ENCODE assay signal across 33 cellular contexts in genomic region chr4:158079661-158080060, GRCh38.
DNase-seq lines count a peak whose midpoint lies in the region; ATAC-seq, FAIRE-seq and TF ChIP-seq lines count a peak whose summit lies in the region.
"Had no signal": no experiment of that assay in that cellular context is flagged by ENCODE, and none has a peak within 500 bp of the region (broad histone marks: within the 10 kb centered on the region; RNA-seq: fewer than 3 reads in every experiment).

No MANE protein-coding gene starts in this region.

- H3K4me2 ChIP-seq in HepG2 (ENCODE audit: low read depth, low read length): no peak overlapping the region
- H3K4me2 ChIP-seq: KMS-11 had no signal

- H3K4me1 ChIP-seq in testis (peaks cover 8% of the 10 kb centered on the region), HepG2 (ENCODE audit: insufficient read depth, low read length) (no peaks in the 10 kb centered on the region)
- H3K4me1 ChIP-seq: foreskin keratinocyte, right lobe of liver had no signal

- no peaks in the 10 kb centered on the region for H3K79me2 ChIP-seq in HepG2 (ENCODE audit: insufficient read depth, low read length)

- POLR2A ChIA-PET in HepG2 (lab: Yijun Ruan, JAX): no interaction called here
- POLR2A ChIA-PET in activated CD4-positive, alpha-beta memory T cell treated with anti-CD3 and anti-CD28 coated beads, Interleukin-2, amount 10 ng/mL, durations not matched to agents 7 days and 5 days (lab: Charles Lee): no interaction called here

- H3K9me3 ChIP-seq in testis: no peaks in the 10 kb centered on the region
- H3K9me3 ChIP-seq in HepG2 (ENCODE audit: low read length): no peaks in the 10 kb centered on the region
- H3K9me3 ChIP-seq: ovary, right lobe of liver, tibial nerve had no signal

- CTCF ChIA-PET in HepG2 (lab: Yijun Ruan, JAX; ENCODE audit: low intra/inter-chr PET ratio, low total read pairs): no interaction called here
- CTCF ChIA-PET in activated CD4-positive, alpha-beta memory T cell treated with anti-CD3 and anti-CD28 coated beads, Interleukin-2, amount 10 ng/mL, durations not matched to agents 7 days and 5 days (lab: Charles Lee): no interaction called here

- no TSS peak for BruUV-seq in HepG2 (replicated peaks; lab: Mats Ljungman, UMichigan)

- no peak for TF ChIP-seq CTCF in mesothelial cell of epicardium (IDR thresholded peaks at IDR 0.05; ENCODE audit: unreplicated experiment)
- no peak for TF ChIP-seq CTCF in testis (IDR thresholded peaks at IDR 0.05)
- no peak for TF ChIP-seq CTCF in HepG2 (CRISPR knock-in tag; IDR thresholded peaks at IDR 0.05)

- no peaks in the 10 kb centered on the region for H3K27me3 ChIP-seq in testis
- no peaks in the 10 kb centered on the region; a peak in 1 of 5 replicates for H3K27me3 ChIP-seq in HepG2 (ENCODE audit: control insufficient read depth in 1 of 2, insufficient read depth in 2 of 2, low read length in 2 of 2)
- H3K27me3 ChIP-seq: foreskin keratinocyte, ovary, right lobe of liver, tibial nerve had no signal

- intact Hi-C loops in testis (cut with DNase I; ENCODE audit: low total_unique reads): no loop called here
- intact Hi-C loops in HepG2 (cut with micrococcal nuclease; ENCODE audit: unreplicated experiment): no loop called here

- H3K9me3 Mint-ChIP-seq in mesothelial cell of epicardium: no peaks in the 10 kb centered on the region
- H3K9me3 Mint-ChIP-seq in activated CD4-positive, alpha-beta memory T cell treated with anti-CD3 and anti-CD28 coated beads, Interleukin-2, amount 10 ng/mL, durations not matched to agents 7 days and 5 days: no peaks in the 10 kb centered on the region
- H3K9me3 Mint-ChIP-seq: activated B cell treated with CpG ODN at 0.5 μM for 24 hours; activated naive CD8-positive, alpha-beta T cell treated with anti-CD3 and anti-CD28 coated beads, Interleukin-2, amount 10 ng/mL, durations not matched to agents 7 days and 5 days; natural killer cell treated with Interleukin-12 subunit alpha and Interleukin-12 subunit beta and Interleukin-15 and Interleukin-18, amount 100 ng/mL, for 72 hours; stimulated activated naive CD8-positive, alpha-beta T cell treated with anti-CD3 and anti-CD28 coated beads, Interleukin-15, Interleukin-2, amounts not matched to agents 100 ng/mL and 50 ng/mL, for 24 hours had no signal

- H3K36me3 Mint-ChIP-seq in mesothelial cell of epicardium: no peaks in the 10 kb centered on the region
- H3K36me3 Mint-ChIP-seq in activated CD4-positive, alpha-beta memory T cell treated with anti-CD3 and anti-CD28 coated beads, Interleukin-2, amount 10 ng/mL, durations not matched to agents 7 days and 5 days (ENCODE audit: low read depth): no peaks in the 10 kb centered on the region
- H3K36me3 Mint-ChIP-seq: activated naive CD8-positive, alpha-beta T cell treated with anti-CD3 and anti-CD28 coated beads, Interleukin-2, amount 10 ng/mL, durations not matched to agents 7 days and 5 days; CD8-positive, alpha-beta T cell; immature natural killer cell; natural killer cell treated with Interleukin-12 subunit alpha and Interleukin-12 subunit beta and Interleukin-15 and Interleukin-18, amount 100 ng/mL, for 72 hours had no signal

- 40% methylated on average over 2 of the region's 2 CpGs for WGBS in testis, 2 donors
- 50% methylated on average over 2 of the region's 2 CpGs for WGBS in HepG2 (ENCODE audit: low lambda C conversion rate)

- H3K27me3 Mint-ChIP-seq in mesothelial cell of epicardium (ENCODE audit: low read depth): no peaks in the 10 kb centered on the region
- H3K27me3 Mint-ChIP-seq in activated CD4-positive, alpha-beta memory T cell treated with anti-CD3 and anti-CD28 coated beads, Interleukin-2, amount 10 ng/mL, durations not matched to agents 7 days and 5 days: no peaks in the 10 kb centered on the region
- H3K27me3 Mint-ChIP-seq: activated B cell treated with CpG ODN at 0.5 μM for 24 hours; activated naive CD8-positive, alpha-beta T cell treated with anti-CD3 and anti-CD28 coated beads, Interleukin-2, amount 10 ng/mL, durations not matched to agents 7 days and 5 days; natural killer cell treated with Interleukin-12 subunit alpha and Interleukin-12 subunit beta and Interleukin-15 and Interleukin-18, amount 100 ng/mL, for 72 hours; stimulated activated naive CD8-positive, alpha-beta T cell treated with anti-CD3 and anti-CD28 coated beads, Interleukin-15, Interleukin-2, amounts not matched to agents 100 ng/mL and 50 ng/mL, for 24 hours had no signal

- H3K4me3 Mint-ChIP-seq in mesothelial cell of epicardium: no peak overlapping the region
- no peak overlapping the region for H3K4me3 Mint-ChIP-seq in activated CD4-positive, alpha-beta memory T cell treated with anti-CD3 and anti-CD28 coated beads, Interleukin-2, amount 10 ng/mL, durations not matched to agents 7 days and 5 days
- H3K4me3 Mint-ChIP-seq: activated B cell treated with CpG ODN at 0.5 μM for 24 hours; activated naive CD8-positive, alpha-beta T cell treated with anti-CD3 and anti-CD28 coated beads, Interleukin-2, amount 10 ng/mL, durations not matched to agents 7 days and 5 days; CD8-positive, alpha-beta T cell; immature natural killer cell; natural killer cell treated with Interleukin-12 subunit alpha and Interleukin-12 subunit beta and Interleukin-15 and Interleukin-18, amount 100 ng/mL, for 72 hours; stimulated activated naive CD8-positive, alpha-beta T cell treated with anti-CD3 and anti-CD28 coated beads, Interleukin-15, Interleukin-2, amounts not matched to agents 100 ng/mL and 50 ng/mL, for 24 hours had no signal

- no peaks in the 10 kb centered on the region for H3K4me1 Mint-ChIP-seq in mesothelial cell of epicardium
- no peaks in the 10 kb centered on the region for H3K4me1 Mint-ChIP-seq in activated CD4-positive, alpha-beta memory T cell treated with anti-CD3 and anti-CD28 coated beads, Interleukin-2, amount 10 ng/mL, durations not matched to agents 7 days and 5 days
- H3K4me1 Mint-ChIP-seq: activated B cell treated with CpG ODN at 0.5 μM for 24 hours; activated naive CD8-positive, alpha-beta T cell treated with anti-CD3 and anti-CD28 coated beads, Interleukin-2, amount 10 ng/mL, durations not matched to agents 7 days and 5 days; immature natural killer cell had no signal

- TF ChIP-seq EP300 in HepG2 (IDR thresholded peaks at IDR 0.05; ENCODE audit: low read depth in 2 of 2, low read length in 2 of 2): no peak
- TF ChIP-seq EP300 in HepG2 (CRISPR knock-in tag; IDR thresholded peaks at IDR 0.05; ENCODE audit: borderline replicate concordance): no peak

- no peaks in the 10 kb centered on the region for H4K20me1 ChIP-seq in HepG2 (ENCODE audit: insufficient read depth, low read length)

- in situ Hi-C loops in HepG2 (cut with HindIII; ENCODE audit: extremely low pct_ligation_motif_present, low pct_unique_long_range_greater_than_20kb): no loop called here

- TF ChIP-seq POLR2A in testis (IDR thresholded peaks at IDR 0.05): no peak
- TF ChIP-seq POLR2A in HepG2 (IDR thresholded peaks at IDR 0.05; ENCODE audit: insufficient read depth in 1 of 2, low read depth in 2 of 2, low read length in 2 of 2): no peak

- H3K27ac Mint-ChIP-seq in mesothelial cell of epicardium: peak overlapping the region; percentile 23
- H3K27ac Mint-ChIP-seq in activated CD4-positive, alpha-beta memory T cell treated with anti-CD3 and anti-CD28 coated beads, Interleukin-2, amount 10 ng/mL, durations not matched to agents 7 days and 5 days: no peak overlapping the region
- H3K27ac Mint-ChIP-seq: activated B cell treated with CpG ODN at 0.5 μM for 24 hours; activated naive CD8-positive, alpha-beta T cell treated with anti-CD3 and anti-CD28 coated beads, Interleukin-2, amount 10 ng/mL, durations not matched to agents 7 days and 5 days; CD8-positive, alpha-beta T cell; immature natural killer cell; natural killer cell treated with Interleukin-12 subunit alpha and Interleukin-12 subunit beta and Interleukin-15 and Interleukin-18, amount 100 ng/mL, for 72 hours; stimulated activated naive CD8-positive, alpha-beta T cell treated with anti-CD3 and anti-CD28 coated beads, Interleukin-15, Interleukin-2, amounts not matched to agents 100 ng/mL and 50 ng/mL, for 24 hours had no signal

- DNase-seq in NCI-H146 (lab: John Stamatoyannopoulos, UW) (peak; percentile 0), NCI-H146 treated with DMSO at 0.1 percent for 48 hours (lab: John Stamatoyannopoulos, UW; ENCODE audit: unreplicated experiment) (no peak), amniotic epithelial cell (ENCODE audit: low read depth) (peak; percentile 35), mesothelial cell of epicardium (ENCODE audit: low spot score in 2 of 2, unreplicated experiment in 2 of 2) (no peak), testis (peak; percentile 25), HepG2 (ENCODE audit: low spot score) (no peak)
- DNase-seq in activated CD4-positive, alpha-beta memory T cell treated with anti-CD3 and anti-CD28 coated beads, Interleukin-2, amount 10 ng/mL, durations not matched to agents 7 days and 5 days: no peak
- DNase-seq: activated B cell treated with CpG ODN at 0.5 μM for 24 hours; activated CD4-positive, alpha-beta T cell treated with anti-CD3 and anti-CD28 coated beads, Interleukin-2, amount 50 U/mL, for 4 hours; activated effector memory CD4-positive, alpha-beta T cell treated with Interleukin-2 at 50 U/mL for 16 hours; activated naive CD8-positive, alpha-beta T cell treated with anti-CD3 and anti-CD28 coated beads, Interleukin-2, amount 10 ng/mL, durations not matched to agents 7 days and 5 days; AML-193; CD8-positive, alpha-beta T cell; cerebellar nuclear complex; DMS153; foreskin keratinocyte; hippocampal formation; immature natural killer cell; NCI-H1436; right lobe of liver; RPMI8226; T1000 had no signal

- H2AFZ ChIP-seq in HepG2 (ENCODE audit: low read length): no peak overlapping the region

- H3K27ac ChIP-seq in testis (peak overlapping the region; percentile 31 to 50), HepG2 (ENCODE audit: extremely low read length, insufficient read depth, low read length) (no peak overlapping the region)
- H3K27ac ChIP-seq: 22Rv1, foreskin keratinocyte, KMS-11, right lobe of liver, tibial nerve had no signal

- TF ChIP-seq RAD21 in HepG2 (CRISPR knock-in tag; IDR thresholded peaks at IDR 0.05): no peak

- H3K4me3 ChIP-seq in testis (no peak overlapping the region), HepG2 (replicated peaks in 1 of 3; ENCODE audit: insufficient read depth in 1 of 3, low read depth in 2 of 3, low read length in 3 of 3) (no peak overlapping the region)
- H3K4me3 ChIP-seq: ovary, right lobe of liver, tibial nerve had no signal

- ATAC-seq in HepG2 (no peak), HG03175 (IDR thresholded peaks at IDR 0.05; ENCODE audit: unreplicated experiment) (no peak)
- ATAC-seq: CD8-positive, alpha-beta T cell; foreskin keratinocyte; left lobe of liver; natural killer cell treated with Interleukin-12 subunit alpha and Interleukin-12 subunit beta and Interleukin-15 and Interleukin-18, amount 100 ng/mL, for 72 hours; right lobe of liver had no signal

- no peak overlapping the region for H3K9ac ChIP-seq in HepG2 (ENCODE audit: insufficient read depth, low read depth, low read length)
- H3K9ac ChIP-seq: KMS-11 had no signal

- FAIRE-seq in HepG2 (lab: Jason Lieb, UNC): no peak
- FAIRE-seq: G401.6, GM18507, HTR-8/SVneo had no signal

- no peaks in the 10 kb centered on the region for H3K36me3 ChIP-seq in testis (ENCODE audit: low read depth, missing control alignments)
- no peaks in the 10 kb centered on the region for H3K36me3 ChIP-seq in HepG2 (replicated peaks in 1 of 2; ENCODE audit: control insufficient read depth in 1 of 2, insufficient read depth in 2 of 2, low read length in 2 of 2)
- H3K36me3 ChIP-seq: ovary, right lobe of liver, tibial nerve had no signal

Comparison
In these comparisons a context has a peak if more than half of its experiments do, and no peak if none do; other contexts are left out.
1. DNase-seq: peak in NCI-H146 (single experiment), amniotic epithelial cell (single experiment) and testis (single experiment); none in NCI-H146 treated with DMSO at 0.1 percent for 48 hours (single experiment), mesothelial cell of epicardium (0 of 2), HepG2 (single experiment) and activated CD4-positive, alpha-beta memory T cell treated with anti-CD3 and anti-CD28 coated beads, Interleukin-2, amount 10 ng/mL, durations not matched to agents 7 days and 5 days (single experiment).